Comparison of ENCODE assay signal across 7 cellular contexts in genomic region chr4:56028165-56028564, GRCh38.
"Had no signal": no experiment of that assay in that cellular context is flagged by ENCODE, and none has a peak within 500 bp of the region (broad histone marks: within the 10 kb centered on the region; RNA-seq: fewer than 3 reads in every experiment).

No MANE protein-coding gene starts in this region.

- DNase-seq: GDM1, GF-D8 had no signal

- H3K4me3 ChIP-seq: GM12878 had no signal

- ATAC-seq: GM12878 had no signal

- FAIRE-seq: G401.6, GM12878, GM12891, GM12892, GM19239 had no signal
